ENCODE assay signal across 10 cellular contexts in genomic region chr19:15479391-15480345, GRCh38. TPM values are rescaled to one million over a fixed set of nuclear protein-coding genes. Genes with fewer than 3 reads are reported as not detected.
DNase-seq lines count a peak whose midpoint lies in the region; ATAC-seq and TF ChIP-seq lines count a peak whose summit lies in the region.
"Had no signal": no experiment of that assay in that cellular context is flagged by ENCODE, and none has a peak within 500 bp of the region (broad histone marks: within the 10 kb centered on the region; RNA-seq: fewer than 3 reads in every experiment).

A gene with protein sequence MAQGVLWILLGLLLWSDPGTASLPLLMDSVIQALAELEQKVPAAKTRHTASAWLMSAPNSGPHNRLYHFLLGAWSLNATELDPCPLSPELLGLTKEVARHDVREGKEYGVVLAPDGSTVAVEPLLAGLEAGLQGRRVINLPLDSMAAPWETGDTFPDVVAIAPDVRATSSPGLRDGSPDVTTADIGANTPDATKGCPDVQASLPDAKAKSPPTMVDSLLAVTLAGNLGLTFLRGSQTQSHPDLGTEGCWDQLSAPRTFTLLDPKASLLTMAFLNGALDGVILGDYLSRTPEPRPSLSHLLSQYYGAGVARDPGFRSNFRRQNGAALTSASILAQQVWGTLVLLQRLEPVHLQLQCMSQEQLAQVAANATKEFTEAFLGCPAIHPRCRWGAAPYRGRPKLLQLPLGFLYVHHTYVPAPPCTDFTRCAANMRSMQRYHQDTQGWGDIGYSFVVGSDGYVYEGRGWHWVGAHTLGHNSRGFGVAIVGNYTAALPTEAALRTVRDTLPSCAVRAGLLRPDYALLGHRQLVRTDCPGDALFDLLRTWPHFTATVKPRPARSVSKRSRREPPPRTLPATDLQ (minus strand): TSS chr19:15479501. CDS start chr19:15479371, 130 bp downstream.

- H3K27me3 Mint-ChIP-seq in stimulated activated naive B cell treated with anti-CD40 and anti-IgM and Interleukin-4, amounts not matched to agents 10 μg/mL and 1 μg/mL and 100 μg/mL, for 72 hours = no peaks in the 10 kb centered on the region
- H3K27me3 Mint-ChIP-seq: natural killer cell treated with Interleukin-12 subunit alpha and Interleukin-12 subunit beta and Interleukin-15 and Interleukin-18, amount 100 ng/mL, for 72 hours had no signal

- DNase-seq in NCI-H748 (lab: John Stamatoyannopoulos, UW; ENCODE audit: unreplicated experiment) (peak; percentile 1), NCI-H748 treated with DMSO at 0.1 percent for 48 hours (lab: John Stamatoyannopoulos, UW) (no peak), OCI-M1 (lab: John Stamatoyannopoulos, UW) (peak; percentile 23), fibroblast of the aortic adventitia (ENCODE audit: low read depth) (no peak), NCI-H69 (lab: John Stamatoyannopoulos, UW) (no peak)
- DNase-seq in stimulated activated naive B cell treated with anti-CD40 and anti-IgM and Interleukin-4, amounts not matched to agents 10 μg/mL and 1 μg/mL and 100 μg/mL, for 72 hours = no peak
- no peak for DNase-seq in stimulated activated CD4-positive, alpha-beta T cell treated with anti-CD3 and anti-CD28 coated beads, Interleukin-12 subunit alpha, Interleukin-12 subunit beta, amount 100 ng/mL, for 4 hours
- DNase-seq: activated CD4-positive, alpha-beta T cell treated with anti-CD3 and anti-CD28 coated beads, Interleukin-2, amount 50 U/mL, for 1 hour had no signal

- TF ChIP-seq CTCF in fibroblast of the aortic adventitia (IDR thresholded peaks at IDR 0.05; ENCODE audit: insufficient read depth, low read length) = peak; percentile 12

- no peak within 1 kb of the TSS for H3K27ac Mint-ChIP-seq in stimulated activated naive B cell treated with anti-CD40 and anti-IgM and Interleukin-4, amounts not matched to agents 10 μg/mL and 1 μg/mL and 100 μg/mL, for 72 hours

- peaks cover 0 to 4% of the 10 kb centered on the region in 2 donors for H3K36me3 Mint-ChIP-seq in stimulated activated naive B cell treated with anti-CD40 and anti-IgM and Interleukin-4, amounts not matched to agents 10 μg/mL and 1 μg/mL and 100 μg/mL, for 72 hours
- H3K36me3 Mint-ChIP-seq: natural killer cell treated with Interleukin-12 subunit alpha and Interleukin-12 subunit beta and Interleukin-15 and Interleukin-18, amount 100 ng/mL, for 72 hours had no signal

- no peak within 1 kb of the TSS for H3K4me3 Mint-ChIP-seq in stimulated activated naive B cell treated with anti-CD40 and anti-IgM and Interleukin-4, amounts not matched to agents 10 μg/mL and 1 μg/mL and 100 μg/mL, for 72 hours
- H3K4me3 Mint-ChIP-seq: natural killer cell treated with Interleukin-12 subunit alpha and Interleukin-12 subunit beta and Interleukin-15 and Interleukin-18, amount 100 ng/mL, for 72 hours had no signal

- H3K4me1 Mint-ChIP-seq in stimulated activated naive B cell treated with anti-CD40 and anti-IgM and Interleukin-4, amounts not matched to agents 10 μg/mL and 1 μg/mL and 100 μg/mL, for 72 hours = peaks cover 12 to 17% of the 10 kb centered on the region in 2 donors

- no peak within 1 kb of the TSS for H3K4me3 ChIP-seq in fibroblast of the aortic adventitia (ENCODE audit: low read depth, low read length)

- peak; percentile 20 to 29 for ATAC-seq in stimulated activated naive B cell treated with anti-CD40 and anti-IgM and Interleukin-4, amounts not matched to agents 10 μg/mL and 1 μg/mL and 100 μg/mL, for 72 hours (replicated peaks)
- no peak for ATAC-seq in HG02623 (IDR thresholded peaks at IDR 0.05; ENCODE audit: unreplicated experiment)

- H3K9me3 Mint-ChIP-seq in stimulated activated naive B cell treated with anti-CD40 and anti-IgM and Interleukin-4, amounts not matched to agents 10 μg/mL and 1 μg/mL and 100 μg/mL, for 72 hours = no peaks in the 10 kb centered on the region
- H3K9me3 Mint-ChIP-seq: natural killer cell treated with Interleukin-12 subunit alpha and Interleukin-12 subunit beta and Interleukin-15 and Interleukin-18, amount 100 ng/mL, for 72 hours had no signal

RNA-seq across cellular contexts. Expression of the gene that starts here (rescaled TPM):
- not detected in 2 replicates for total RNA-seq in fibroblast of the aortic adventitia (ENCODE audit: low replicate concordance)
- total RNA-seq: natural killer cell treated with Interleukin-12 subunit alpha and Interleukin-12 subunit beta and Interleukin-15 and Interleukin-18, amount 100 ng/mL, for 72 hours had no signal

Comparison
In these comparisons a context has a peak if more than half of its experiments do, and no peak if none do; other contexts are left out.
1. DNase-seq: peak in NCI-H748 (single experiment) and OCI-M1 (single experiment); none in NCI-H748 treated with DMSO at 0.1 percent for 48 hours (single experiment), fibroblast of the aortic adventitia (single experiment), stimulated activated naive B cell treated with anti-CD40 and anti-IgM and Interleukin-4, amounts not matched to agents 10 μg/mL and 1 μg/mL and 100 μg/mL, for 72 hours (single experiment), stimulated activated CD4-positive, alpha-beta T cell treated with anti-CD3 and anti-CD28 coated beads, Interleukin-12 subunit alpha, Interleukin-12 subunit beta, amount 100 ng/mL, for 4 hours (single experiment) and NCI-H69 (single experiment).